9 cellular contexts compared by ENCODE assay signal in the genomic region with DNA sequence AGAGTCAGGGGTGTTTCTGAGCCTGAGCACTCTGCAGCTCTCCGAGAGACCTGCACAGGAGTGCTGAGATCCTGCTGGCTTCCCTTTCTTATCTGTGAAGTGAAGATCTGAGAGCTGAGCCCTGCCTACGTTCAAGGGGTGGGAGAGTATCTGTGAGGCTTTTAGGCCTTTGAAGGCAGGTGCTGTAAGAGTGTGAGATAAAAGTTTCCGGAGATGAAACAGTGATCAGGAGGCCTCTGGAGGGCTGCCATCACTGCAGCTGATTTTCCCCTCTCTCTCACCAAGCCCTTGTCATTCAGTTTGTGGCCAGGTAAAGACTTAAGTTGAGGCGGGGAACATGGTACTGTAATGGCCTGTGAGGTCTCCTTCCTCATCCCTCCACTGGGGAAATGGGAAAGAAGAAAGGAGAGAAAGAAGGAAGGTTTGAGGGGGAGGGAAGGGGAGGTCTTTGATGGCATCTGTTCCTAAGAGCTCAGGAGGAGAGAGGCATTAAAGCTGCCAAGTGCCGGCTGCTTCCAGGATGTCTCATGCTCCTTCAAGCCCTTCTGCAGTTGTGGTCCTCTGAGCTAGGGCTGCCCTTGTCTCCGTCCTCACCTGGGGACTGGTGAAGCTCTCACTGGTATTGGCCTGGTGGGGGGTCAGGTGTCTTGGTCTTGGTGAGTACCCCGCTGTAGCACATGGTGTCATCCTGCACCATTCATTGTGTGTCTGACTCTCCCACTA.
A peak's percentile ranks its signal among the peaks of the same experiment; 100 is the strongest.
DNase-seq lines count a peak whose midpoint lies in the region; ATAC-seq and TF ChIP-seq lines count a peak whose summit lies in the region.
"Had no signal": no experiment of that assay in that cellular context is flagged by ENCODE, and none has a peak within 500 bp of the region (broad histone marks: within the 10 kb centered on the region; RNA-seq: fewer than 3 reads in every experiment).

No MANE protein-coding gene starts in this region.

- ATAC-seq in body of pancreas: no peak

- H3K9me3 ChIP-seq in Caco-2 (no peaks in the 10 kb centered on the region), body of pancreas (no peaks in the 10 kb centered on the region)
- H3K9me3 ChIP-seq: SJSA1 had no signal

- peak overlapping the region; percentile 99 for H3K27ac Mint-ChIP-seq in activated naive CD4-positive, alpha-beta T cell treated with anti-CD3 and anti-CD28 coated beads for 36 hours
- H3K27ac Mint-ChIP-seq in Caco-2 (ENCODE audit: unreplicated experiment): no peak overlapping the region

- CTCF ChIA-PET in GM10248 (lab: Yijun Ruan, JAX) (interaction anchor here (1.0 to 3.6 kb wide), 10 partner anchors 9 to 123 kb away, joined by 3 to 13 read pairs (median 4); no protein-coding TSS in a partner anchor), Caco-2 (lab: Charles Lee) (interaction anchor here (0.6 to 1.1 kb wide), 2 partner anchors 205 to 308 kb away, joined by 3 to 6 read pairs; no protein-coding TSS in a partner anchor)
- CTCF ChIA-PET in activated naive CD4-positive, alpha-beta T cell treated with anti-CD3 and anti-CD28 coated beads for 36 hours (lab: Charles Lee): interaction anchor here (0.9 to 2.9 kb wide), 8 partner anchors 10 to 38 kb away, joined by 3 to 12 read pairs (median 4); no protein-coding TSS in a partner anchor

- intact Hi-C loops in activated naive CD4-positive, alpha-beta T cell treated with anti-CD3 and anti-CD28 coated beads for 36 hours (cut with micrococcal nuclease): loop anchor here (2.0 to 10.0 kb wide), 4 partner anchors 640 to 1442 kb away; a partner anchor contains a TSS
- intact Hi-C loops in Caco-2 (cut with micrococcal nuclease; ENCODE audit: unreplicated experiment): no loop called here
- intact Hi-C loops in body of pancreas (cut with DNase I): no loop called here

- H3K27ac ChIP-seq in body of pancreas: no peak overlapping the region
- H3K27ac ChIP-seq: SJSA1 had no signal

- H3K36me3 ChIP-seq in Caco-2 (ENCODE audit: control insufficient read depth, insufficient read depth, low read length) (no peaks in the 10 kb centered on the region), body of pancreas (replicated peaks in 1 of 2; ENCODE audit: insufficient read depth in 1 of 2, low read depth in 2 of 2) (no peaks in the 10 kb centered on the region)
- H3K36me3 ChIP-seq: SJSA1 had no signal

- DNase-seq in GM10248 (ENCODE audit: extremely low spot score) (peak; percentile 26), hepatic stellate cell (ENCODE audit: low spot score) (no peak), Caco-2 (no peak), body of pancreas (no peak), GM03348 (ENCODE audit: low spot score) (no peak)
- peak; percentile 46 for DNase-seq in activated CD4-positive, alpha-beta T cell treated with anti-CD3 and anti-CD28 coated beads for 1 hour
- DNase-seq in activated naive CD4-positive, alpha-beta T cell treated with anti-CD3 and anti-CD28 coated beads for 36 hours: peak; percentile 83
- peak; percentile 73 for DNase-seq in stimulated activated CD4-positive, alpha-beta T cell treated with anti-CD3 and anti-CD28 coated beads, Interleukin-15, amount 100 ng/mL, for 24 hours

- H3K4me3 ChIP-seq in Caco-2 (ENCODE audit: low read depth, low read length): no peak overlapping the region
- no peak overlapping the region for H3K4me3 ChIP-seq in body of pancreas
- H3K4me3 ChIP-seq: SJSA1 had no signal

- H3K4me1 Mint-ChIP-seq in activated naive CD4-positive, alpha-beta T cell treated with anti-CD3 and anti-CD28 coated beads for 36 hours (ENCODE audit: low read depth): peaks cover 62% of the 10 kb centered on the region
- no peaks in the 10 kb centered on the region for H3K4me1 Mint-ChIP-seq in Caco-2 (ENCODE audit: low read depth, unreplicated experiment)

- BruUV-seq in Caco-2 (replicated peaks; lab: Mats Ljungman, UMichigan): no TSS peak

- no peaks in the 10 kb centered on the region for H3K36me3 Mint-ChIP-seq in activated naive CD4-positive, alpha-beta T cell treated with anti-CD3 and anti-CD28 coated beads for 36 hours (ENCODE audit: low read depth)
- no peaks in the 10 kb centered on the region for H3K36me3 Mint-ChIP-seq in Caco-2 (ENCODE audit: insufficient read depth, unreplicated experiment)

- WGBS in body of pancreas, 2 donors: 78 to 82% methylated on average over 5 to 7 of the region's 7 CpGs

- H3K4me3 Mint-ChIP-seq in activated naive CD4-positive, alpha-beta T cell treated with anti-CD3 and anti-CD28 coated beads for 36 hours: peak overlapping the region; percentile 70
- no peak overlapping the region for H3K4me3 Mint-ChIP-seq in Caco-2 (ENCODE audit: unreplicated experiment)

- peaks cover 3% of the 10 kb centered on the region for H3K9me3 Mint-ChIP-seq in activated naive CD4-positive, alpha-beta T cell treated with anti-CD3 and anti-CD28 coated beads for 36 hours
- no peaks in the 10 kb centered on the region for H3K9me3 Mint-ChIP-seq in Caco-2 (ENCODE audit: unreplicated experiment)

- H3K27me3 ChIP-seq in Caco-2 (replicated peaks; ENCODE audit: control insufficient read depth, insufficient read depth, low read length) (no peaks in the 10 kb centered on the region), body of pancreas (no peaks in the 10 kb centered on the region)
- H3K27me3 ChIP-seq: SJSA1 had no signal

- H3K27me3 Mint-ChIP-seq in activated naive CD4-positive, alpha-beta T cell treated with anti-CD3 and anti-CD28 coated beads for 36 hours (ENCODE audit: low read depth): no peaks in the 10 kb centered on the region
- H3K27me3 Mint-ChIP-seq in Caco-2 (ENCODE audit: insufficient read depth, unreplicated experiment): peaks cover 7% of the 10 kb centered on the region

- POLR2A ChIA-PET in GM10248 (lab: Yijun Ruan, JAX) (interaction anchor here (1.2 kb wide), 1 partner anchor 58 kb away, joined by 5 read pairs; no protein-coding TSS in a partner anchor), Caco-2 (lab: Charles Lee) (no interaction called here)

- no peak for TF ChIP-seq POLR2A in body of pancreas (IDR thresholded peaks at IDR 0.05)

- H3K4me1 ChIP-seq in Caco-2 (no peaks in the 10 kb centered on the region), body of pancreas (no peaks in the 10 kb centered on the region)

- TF ChIP-seq CTCF in GM10248 (IDR thresholded peaks at IDR 0.05; ENCODE audit: control extremely low read depth, extremely low read depth, low read depth, missing control alignments): no peak
- TF ChIP-seq CTCF in Caco-2 (IDR thresholded peaks at IDR 0.05; ENCODE audit: insufficient read depth in 1 of 2, low read depth in 1 of 2, low read length in 1 of 2, severe bottlenecking in 1 of 2, unreplicated experiment in 1 of 2): no peak
- no peak for TF ChIP-seq CTCF in body of pancreas (IDR thresholded peaks at IDR 0.05)

Comparison
In these comparisons a context has a peak if more than half of its experiments do, and no peak if none do; other contexts are left out.
1. DNase-seq: peak in GM10248 (single experiment), activated CD4-positive, alpha-beta T cell treated with anti-CD3 and anti-CD28 coated beads for 1 hour (single experiment), activated naive CD4-positive, alpha-beta T cell treated with anti-CD3 and anti-CD28 coated beads for 36 hours (single experiment) and stimulated activated CD4-positive, alpha-beta T cell treated with anti-CD3 and anti-CD28 coated beads, Interleukin-15, amount 100 ng/mL, for 24 hours (single experiment); none in hepatic stellate cell (single experiment), Caco-2 (0 of 2), body of pancreas (0 of 4) and GM03348 (single experiment).